1 cellular context compared by ENCODE assay signal in the genomic region with DNA sequence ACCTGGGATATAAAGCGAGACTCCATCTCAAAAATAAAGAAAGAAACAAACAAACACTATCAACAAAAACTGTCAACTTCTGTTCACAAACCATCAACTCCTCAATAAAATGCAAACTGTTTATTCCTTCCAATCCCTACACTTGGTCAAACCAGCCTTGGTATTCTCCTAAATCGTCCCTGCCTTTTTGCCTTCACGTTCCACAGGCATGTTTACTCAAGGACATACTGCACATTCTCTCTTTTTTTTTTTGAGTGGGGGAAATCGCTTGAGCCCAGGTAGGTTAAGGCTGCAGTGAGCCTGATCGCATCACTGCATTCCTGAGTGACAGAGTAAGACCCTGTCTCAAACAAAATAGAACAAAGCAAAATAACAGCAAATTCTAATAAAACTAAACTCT.
TF ChIP-seq lines count a peak whose summit lies in the region.

No MANE protein-coding gene starts in this region.

TF ChIP-seq in HepG2, 621 proteins besides CTCF, POLR2A, EP300 and RAD21:
- TF ChIP-seq, protein P1, sequence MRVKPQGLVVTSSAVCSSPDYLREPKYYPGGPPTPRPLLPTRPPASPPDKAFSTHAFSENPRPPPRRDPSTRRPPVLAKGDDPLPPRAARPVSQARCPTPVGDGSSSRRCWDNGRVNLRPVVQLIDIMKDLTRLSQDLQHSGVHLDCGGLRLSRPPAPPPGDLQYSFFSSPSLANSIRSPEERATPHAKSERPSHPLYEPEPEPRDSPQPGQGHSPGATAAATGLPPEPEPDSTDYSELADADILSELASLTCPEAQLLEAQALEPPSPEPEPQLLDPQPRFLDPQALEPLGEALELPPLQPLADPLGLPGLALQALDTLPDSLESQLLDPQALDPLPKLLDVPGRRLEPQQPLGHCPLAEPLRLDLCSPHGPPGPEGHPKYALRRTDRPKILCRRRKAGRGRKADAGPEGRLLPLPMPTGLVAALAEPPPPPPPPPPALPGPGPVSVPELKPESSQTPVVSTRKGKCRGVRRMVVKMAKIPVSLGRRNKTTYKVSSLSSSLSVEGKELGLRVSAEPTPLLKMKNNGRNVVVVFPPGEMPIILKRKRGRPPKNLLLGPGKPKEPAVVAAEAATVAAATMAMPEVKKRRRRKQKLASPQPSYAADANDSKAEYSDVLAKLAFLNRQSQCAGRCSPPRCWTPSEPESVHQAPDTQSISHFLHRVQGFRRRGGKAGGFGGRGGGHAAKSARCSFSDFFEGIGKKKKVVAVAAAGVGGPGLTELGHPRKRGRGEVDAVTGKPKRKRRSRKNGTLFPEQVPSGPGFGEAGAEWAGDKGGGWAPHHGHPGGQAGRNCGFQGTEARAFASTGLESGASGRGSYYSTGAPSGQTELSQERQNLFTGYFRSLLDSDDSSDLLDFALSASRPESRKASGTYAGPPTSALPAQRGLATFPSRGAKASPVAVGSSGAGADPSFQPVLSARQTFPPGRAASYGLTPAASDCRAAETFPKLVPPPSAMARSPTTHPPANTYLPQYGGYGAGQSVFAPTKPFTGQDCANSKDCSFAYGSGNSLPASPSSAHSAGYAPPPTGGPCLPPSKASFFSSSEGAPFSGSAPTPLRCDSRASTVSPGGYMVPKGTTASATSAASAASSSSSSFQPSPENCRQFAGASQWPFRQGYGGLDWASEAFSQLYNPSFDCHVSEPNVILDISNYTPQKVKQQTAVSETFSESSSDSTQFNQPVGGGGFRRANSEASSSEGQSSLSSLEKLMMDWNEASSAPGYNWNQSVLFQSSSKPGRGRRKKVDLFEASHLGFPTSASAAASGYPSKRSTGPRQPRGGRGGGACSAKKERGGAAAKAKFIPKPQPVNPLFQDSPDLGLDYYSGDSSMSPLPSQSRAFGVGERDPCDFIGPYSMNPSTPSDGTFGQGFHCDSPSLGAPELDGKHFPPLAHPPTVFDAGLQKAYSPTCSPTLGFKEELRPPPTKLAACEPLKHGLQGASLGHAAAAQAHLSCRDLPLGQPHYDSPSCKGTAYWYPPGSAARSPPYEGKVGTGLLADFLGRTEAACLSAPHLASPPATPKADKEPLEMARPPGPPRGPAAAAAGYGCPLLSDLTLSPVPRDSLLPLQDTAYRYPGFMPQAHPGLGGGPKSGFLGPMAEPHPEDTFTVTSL (CRISPR knock-in tag; IDR thresholded peaks at IDR 0.05; ENCODE audit: borderline replicate concordance) = no peak
- TF ChIP-seq GATAD2A (CRISPR knock-in tag; IDR thresholded peaks at IDR 0.05) (peak; percentile 41; the same call in 1 of the 2 replicates), FOXA3 (CRISPR knock-in tag; IDR thresholded peaks at IDR 0.05) (peak; percentile 80), EEA1 (CRISPR knock-in tag; IDR thresholded peaks at IDR 0.05; ENCODE audit: borderline replicate concordance) (no peak), ZNF569 (CRISPR knock-in tag; IDR thresholded peaks at IDR 0.05; ENCODE audit: borderline replicate concordance) (no peak), NCOA2 (CRISPR knock-in tag; IDR thresholded peaks at IDR 0.05) (peak; percentile 15; the same call in 1 of the 2 replicates), ZSCAN29 (CRISPR knock-in tag; conservative IDR thresholded peaks at IDR 0.05) (no peak), TEAD3 (CRISPR knock-in tag; optimal IDR thresholded peaks at IDR 0.05; ENCODE audit: borderline replicate concordance) (peak; percentile 89), ZNF326 (CRISPR knock-in tag; IDR thresholded peaks at IDR 0.05; ENCODE audit: borderline replicate concordance) (no peak), FOXA1 (IDR thresholded peaks at IDR 0.05) (no peak), FOXA1 (CRISPR knock-in tag; IDR thresholded peaks at IDR 0.05) (peak; percentile 80), RELA (CRISPR knock-in tag; IDR thresholded peaks at IDR 0.05) (no peak), ZNF839 (CRISPR knock-in tag; IDR thresholded peaks at IDR 0.05; ENCODE audit: borderline replicate concordance) (no peak), ZNF577 (CRISPR knock-in tag; IDR thresholded peaks at IDR 0.05; ENCODE audit: borderline replicate concordance, low read depth) (no peak)
- TF ChIP-seq, protein P2, sequence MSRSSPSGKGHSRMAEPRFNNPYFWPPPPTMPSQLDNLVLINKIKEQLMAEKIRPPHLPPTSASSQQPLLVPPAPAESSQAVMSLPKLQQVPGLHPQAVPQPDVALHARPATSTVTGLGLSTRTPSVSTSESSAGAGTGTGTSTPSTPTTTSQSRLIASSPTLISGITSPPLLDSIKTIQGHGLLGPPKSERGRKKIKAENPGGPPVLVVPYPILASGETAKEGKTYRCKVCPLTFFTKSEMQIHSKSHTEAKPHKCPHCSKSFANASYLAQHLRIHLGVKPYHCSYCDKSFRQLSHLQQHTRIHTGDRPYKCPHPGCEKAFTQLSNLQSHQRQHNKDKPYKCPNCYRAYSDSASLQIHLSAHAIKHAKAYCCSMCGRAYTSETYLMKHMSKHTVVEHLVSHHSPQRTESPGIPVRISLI (CRISPR knock-in tag; IDR thresholded peaks at IDR 0.05; ENCODE audit: borderline replicate concordance) = peak; percentile 67; the same call in 1 of the 2 replicates
- TF ChIP-seq, protein P3, sequence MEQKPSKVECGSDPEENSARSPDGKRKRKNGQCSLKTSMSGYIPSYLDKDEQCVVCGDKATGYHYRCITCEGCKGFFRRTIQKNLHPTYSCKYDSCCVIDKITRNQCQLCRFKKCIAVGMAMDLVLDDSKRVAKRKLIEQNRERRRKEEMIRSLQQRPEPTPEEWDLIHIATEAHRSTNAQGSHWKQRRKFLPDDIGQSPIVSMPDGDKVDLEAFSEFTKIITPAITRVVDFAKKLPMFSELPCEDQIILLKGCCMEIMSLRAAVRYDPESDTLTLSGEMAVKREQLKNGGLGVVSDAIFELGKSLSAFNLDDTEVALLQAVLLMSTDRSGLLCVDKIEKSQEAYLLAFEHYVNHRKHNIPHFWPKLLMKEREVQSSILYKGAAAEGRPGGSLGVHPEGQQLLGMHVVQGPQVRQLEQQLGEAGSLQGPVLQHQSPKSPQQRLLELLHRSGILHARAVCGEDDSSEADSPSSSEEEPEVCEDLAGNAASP (CRISPR knock-in tag; IDR thresholded peaks at IDR 0.05; ENCODE audit: borderline replicate concordance) = no peak
- TF ChIP-seq, protein P4, sequence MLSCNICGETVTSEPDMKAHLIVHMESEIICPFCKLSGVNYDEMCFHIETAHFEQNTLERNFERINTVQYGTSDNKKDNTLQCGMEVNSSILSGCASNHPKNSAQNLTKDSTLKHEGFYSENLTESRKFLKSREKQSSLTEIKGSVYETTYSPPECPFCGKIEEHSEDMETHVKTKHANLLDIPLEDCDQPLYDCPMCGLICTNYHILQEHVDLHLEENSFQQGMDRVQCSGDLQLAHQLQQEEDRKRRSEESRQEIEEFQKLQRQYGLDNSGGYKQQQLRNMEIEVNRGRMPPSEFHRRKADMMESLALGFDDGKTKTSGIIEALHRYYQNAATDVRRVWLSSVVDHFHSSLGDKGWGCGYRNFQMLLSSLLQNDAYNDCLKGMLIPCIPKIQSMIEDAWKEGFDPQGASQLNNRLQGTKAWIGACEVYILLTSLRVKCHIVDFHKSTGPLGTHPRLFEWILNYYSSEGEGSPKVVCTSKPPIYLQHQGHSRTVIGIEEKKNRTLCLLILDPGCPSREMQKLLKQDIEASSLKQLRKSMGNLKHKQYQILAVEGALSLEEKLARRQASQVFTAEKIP (CRISPR knock-in tag; IDR thresholded peaks at IDR 0.05; ENCODE audit: borderline replicate concordance) = no peak
- TF ChIP-seq, protein P5, sequence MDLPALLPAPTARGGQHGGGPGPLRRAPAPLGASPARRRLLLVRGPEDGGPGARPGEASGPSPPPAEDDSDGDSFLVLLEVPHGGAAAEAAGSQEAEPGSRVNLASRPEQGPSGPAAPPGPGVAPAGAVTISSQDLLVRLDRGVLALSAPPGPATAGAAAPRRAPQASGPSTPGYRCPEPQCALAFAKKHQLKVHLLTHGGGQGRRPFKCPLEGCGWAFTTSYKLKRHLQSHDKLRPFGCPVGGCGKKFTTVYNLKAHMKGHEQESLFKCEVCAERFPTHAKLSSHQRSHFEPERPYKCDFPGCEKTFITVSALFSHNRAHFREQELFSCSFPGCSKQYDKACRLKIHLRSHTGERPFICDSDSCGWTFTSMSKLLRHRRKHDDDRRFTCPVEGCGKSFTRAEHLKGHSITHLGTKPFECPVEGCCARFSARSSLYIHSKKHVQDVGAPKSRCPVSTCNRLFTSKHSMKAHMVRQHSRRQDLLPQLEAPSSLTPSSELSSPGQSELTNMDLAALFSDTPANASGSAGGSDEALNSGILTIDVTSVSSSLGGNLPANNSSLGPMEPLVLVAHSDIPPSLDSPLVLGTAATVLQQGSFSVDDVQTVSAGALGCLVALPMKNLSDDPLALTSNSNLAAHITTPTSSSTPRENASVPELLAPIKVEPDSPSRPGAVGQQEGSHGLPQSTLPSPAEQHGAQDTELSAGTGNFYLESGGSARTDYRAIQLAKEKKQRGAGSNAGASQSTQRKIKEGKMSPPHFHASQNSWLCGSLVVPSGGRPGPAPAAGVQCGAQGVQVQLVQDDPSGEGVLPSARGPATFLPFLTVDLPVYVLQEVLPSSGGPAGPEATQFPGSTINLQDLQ (CRISPR knock-in tag; IDR thresholded peaks at IDR 0.05) = no peak
